Comparison of ENCODE assay signal across 18 cellular contexts in genomic region chr6:139917943-139918342, GRCh38.
"Had no signal": no experiment of that assay in that cellular context is flagged by ENCODE, and none has a peak within 500 bp of the region (broad histone marks: within the 10 kb centered on the region; RNA-seq: fewer than 3 reads in every experiment).

No MANE protein-coding gene starts in this region.

- ATAC-seq: activated CD4-positive, CD25-positive, alpha-beta regulatory T cell treated with anti-CD3 and anti-CD28 coated beads, Interleukin-2, amount 50 U/mL, for 24 hours; esophagus mucosa; left lung; mucosa of descending colon; naive thymus-derived CD4-positive, alpha-beta T cell; right lobe of liver; stimulated activated naive CD8-positive, alpha-beta T cell treated with anti-CD3 and anti-CD28 coated beads, Interleukin-15, Interleukin-2, amounts not matched to agents 100 U/mL and 50 U/mL, for 24 hours had no signal

- H3K27me3 ChIP-seq: ascending aorta, left lung, right lobe of liver, suprapubic skin had no signal

- H3K27ac Mint-ChIP-seq: activated naive CD4-positive, alpha-beta T cell treated with anti-CD3 and anti-CD28 coated beads, Interleukin-2, amount 10 ng/mL, durations not matched to agents 7 days and 5 days; activated T-helper 2 cell treated with anti-CD3 and anti-CD28 coated beads, Interferon-gamma antibody, Interleukin-2, Interleukin-4, amounts not matched to agents 10 μg/mL and 5 μg/mL and 100 μg/mL, durations not matched to agents 14 hours and 24 hours and 36 hours; naive thymus-derived CD4-positive, alpha-beta T cell had no signal

- H3K4me3 ChIP-seq: ascending aorta, left lung, mucosa of descending colon, right lobe of liver, suprapubic skin had no signal

- DNase-seq: activated CD4-positive, alpha-beta T cell treated with anti-CD3 and anti-CD28 coated beads, Interleukin-2, amount 50 U/mL, for 1 hour; activated CD8-positive, alpha-beta memory T cell treated with anti-CD3 and anti-CD28 coated beads for 24 hours; activated naive CD4-positive, alpha-beta T cell treated with anti-CD3 and anti-CD28 coated beads, Interleukin-2, amount 10 ng/mL, durations not matched to agents 7 days and 5 days; hippocampal formation; left lung; mammary epithelial cell; mucosa of descending colon; naive thymus-derived CD4-positive, alpha-beta T cell; right lobe of liver; stimulated activated naive CD8-positive, alpha-beta T cell treated with anti-CD3 and anti-CD28 coated beads, Interleukin-15, Interleukin-2, amounts not matched to agents 100 U/mL and 50 U/mL, for 24 hours; SW 1271; trophoblast cell had no signal

- H3K36me3 ChIP-seq: ascending aorta, left lung, right lobe of liver, suprapubic skin had no signal

- H3K36me3 Mint-ChIP-seq: activated naive CD4-positive, alpha-beta T cell treated with anti-CD3 and anti-CD28 coated beads, Interleukin-2, amount 10 ng/mL, durations not matched to agents 7 days and 5 days had no signal

- FAIRE-seq: keratinocyte had no signal

- H3K4me1 Mint-ChIP-seq: activated naive CD4-positive, alpha-beta T cell treated with anti-CD3 and anti-CD28 coated beads, Interleukin-2, amount 10 ng/mL, durations not matched to agents 7 days and 5 days had no signal

- H3K4me1 ChIP-seq: ascending aorta, suprapubic skin had no signal

- H3K27ac ChIP-seq: ascending aorta, left lung, right lobe of liver, suprapubic skin had no signal

- H3K27me3 Mint-ChIP-seq: activated naive CD4-positive, alpha-beta T cell treated with anti-CD3 and anti-CD28 coated beads, Interleukin-2, amount 10 ng/mL, durations not matched to agents 7 days and 5 days had no signal

- H3K4me3 Mint-ChIP-seq: activated naive CD4-positive, alpha-beta T cell treated with anti-CD3 and anti-CD28 coated beads, Interleukin-2, amount 10 ng/mL, durations not matched to agents 7 days and 5 days; naive thymus-derived CD4-positive, alpha-beta T cell had no signal

- H3K9me3 ChIP-seq: left lung, mucosa of descending colon, right lobe of liver, suprapubic skin had no signal

- H3K9me3 Mint-ChIP-seq: activated naive CD4-positive, alpha-beta T cell treated with anti-CD3 and anti-CD28 coated beads, Interleukin-2, amount 10 ng/mL, durations not matched to agents 7 days and 5 days; activated T-helper 2 cell treated with anti-CD3 and anti-CD28 coated beads, Interferon-gamma antibody, Interleukin-2, Interleukin-4, amounts not matched to agents 10 μg/mL and 5 μg/mL and 100 μg/mL, durations not matched to agents 14 hours and 24 hours and 36 hours had no signal
